ENCODE assay signal across 9 cellular contexts in the genomic region with DNA sequence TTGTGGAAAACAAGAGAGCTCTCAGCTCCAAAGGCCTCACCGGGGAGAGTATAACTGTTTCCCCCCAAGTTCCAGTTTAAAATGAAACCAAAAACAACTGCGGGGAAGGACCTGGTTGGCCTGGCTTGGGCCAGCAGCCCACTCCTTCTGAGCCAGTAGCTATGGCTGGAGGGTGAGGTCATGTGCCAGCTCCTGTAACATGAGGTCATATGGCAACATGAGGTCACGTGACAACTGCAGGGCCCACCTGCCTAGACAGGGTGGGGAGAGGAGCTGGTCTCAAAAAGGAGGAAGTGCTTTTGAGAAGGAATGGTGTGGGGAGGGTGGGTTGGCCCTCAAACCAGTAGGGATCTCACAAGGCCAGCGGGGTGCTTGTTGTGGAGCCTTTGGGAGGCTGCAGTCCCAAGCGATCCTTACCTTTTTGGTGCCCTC. TPM values are rescaled to one million over a fixed set of nuclear protein-coding genes. Genes with fewer than 3 reads are reported as not detected.
A peak's percentile ranks its signal among the peaks of the same experiment; 100 is the strongest.
DNase-seq lines count a peak whose midpoint lies in the region; ATAC-seq, FAIRE-seq and TF ChIP-seq lines count a peak whose summit lies in the region.
"Had no signal": no experiment of that assay in that cellular context is flagged by ENCODE, and none has a peak within 500 bp of the region (broad histone marks: within the 10 kb centered on the region; RNA-seq: fewer than 3 reads in every experiment).

No MANE protein-coding gene starts in this region.

- no peak overlapping the region for H3K23ac ChIP-seq in neuronal stem cell (ENCODE audit: low read depth, low read length, poor library complexity)

- no peaks in the 10 kb centered on the region for H3K27me3 Mint-ChIP-seq in T-helper 17 cell

- peak; percentile 79 for DNase-seq in GM13977 (ENCODE audit: low spot score)
- no peak for DNase-seq in T-helper 17 cell
- no peak for DNase-seq in neuronal stem cell (ENCODE audit: low spot score)
- DNase-seq in NCI-H1436 (lab: John Stamatoyannopoulos, UW) = no peak
- DNase-seq in central memory CD4-positive, alpha-beta T cell = no peak
- DNase-seq in OCI-M2 (lab: John Stamatoyannopoulos, UW; ENCODE audit: unreplicated experiment) = no peak
- DNase-seq in H54 (ENCODE audit: insufficient read length, low spot score) = no peak

- no peak overlapping the region for H3K4ac ChIP-seq in neuronal stem cell (ENCODE audit: low read length)

- peak overlapping the region; percentile 34 for H3K27ac Mint-ChIP-seq in T-helper 17 cell

- no peaks in the 10 kb centered on the region for H3K79me1 ChIP-seq in neuronal stem cell (ENCODE audit: low read depth, low read length)

- no peak overlapping the region for H3K27ac ChIP-seq in neuronal stem cell (replicated peaks; ENCODE audit: low read length)

- no peak overlapping the region for H2BK120ac ChIP-seq in neuronal stem cell (ENCODE audit: low read depth, low read length)

- H2BK15ac ChIP-seq in neuronal stem cell (ENCODE audit: low read length) = no peak overlapping the region

- peak; percentile 56 for ATAC-seq in HG02678 (IDR thresholded peaks at IDR 0.05; ENCODE audit: unreplicated experiment)
- ATAC-seq in T-helper 17 cell = peak; percentile 18

- no CpG with 5 or more reads among the region's 5 CpGs for WGBS in neuronal stem cell (ENCODE audit: extremely low coverage in 2 of 2, insufficient read length in 2 of 2, insufficient replicate concordance in 1 of 2), 2 donors

- H3K9me3 ChIP-seq in T-helper 17 cell (ENCODE audit: control insufficient read depth, low read length, poor library complexity, severe bottlenecking) (no peaks in the 10 kb centered on the region), neuronal stem cell (replicated peaks in 1 of 2; ENCODE audit: control insufficient read depth in 2 of 2, insufficient read depth in 1 of 2, low read depth in 1 of 2, low read length in 2 of 2) (no peaks in the 10 kb centered on the region)

- no peak overlapping the region for H2AK5ac ChIP-seq in neuronal stem cell (ENCODE audit: low read depth, low read length)

- TF ChIP-seq POLR2A in H54 (IDR thresholded peaks at IDR 0.05; ENCODE audit: low read depth, low read length) = no peak

- H3K4me2 ChIP-seq in neuronal stem cell (ENCODE audit: insufficient read depth, low read length, poor library complexity, severe bottlenecking) = no peak overlapping the region

- H4K91ac ChIP-seq in neuronal stem cell (ENCODE audit: low read depth, low read length, poor library complexity) = no peak overlapping the region

- in situ Hi-C loops in GM13977 (cut with MboI; ENCODE audit: low pct_unique_long_range_greater_than_20kb, low sequenced_read_pairs, unreplicated experiment) = no loop called here

- H3K36me3 ChIP-seq in neuronal stem cell (replicated peaks in 1 of 2; ENCODE audit: control insufficient read depth in 2 of 2, insufficient read depth in 2 of 2, low read length in 2 of 2) = no peaks in the 10 kb centered on the region

- no peak overlapping the region for H2BK12ac ChIP-seq in neuronal stem cell (ENCODE audit: low read length)

- H3K4me1 ChIP-seq in neuronal stem cell (ENCODE audit: control insufficient read depth in 2 of 2, insufficient read depth in 1 of 2, low read depth in 1 of 2, low read length in 2 of 2) = peaks cover 9 to 18% of the 10 kb centered on the region in 2 donors

- no peaks in the 10 kb centered on the region for H3K36me3 Mint-ChIP-seq in T-helper 17 cell (ENCODE audit: low read depth)

- H3K9ac ChIP-seq in neuronal stem cell (ENCODE audit: low read depth, low read length, poor library complexity) = no peak overlapping the region

- no peak overlapping the region for H3K4me3 ChIP-seq in neuronal stem cell (ENCODE audit: low read length in 2 of 2)

- TF ChIP-seq CTCF in GM13977 (IDR thresholded peaks at IDR 0.05; ENCODE audit: extremely low read depth, insufficient read depth, missing control alignments) = no peak

- H3K4me1 Mint-ChIP-seq in T-helper 17 cell = peaks cover 16% of the 10 kb centered on the region

- H3K27me3 ChIP-seq in neuronal stem cell (ENCODE audit: control insufficient read depth in 3 of 3, insufficient read depth in 3 of 3, low read depth in 1 of 3, low read length in 3 of 3) = peaks cover 0 to 7% (median 0%) of the 10 kb centered on the region in 3 experiments

- peak overlapping the region; percentile 68 for H2AFZ ChIP-seq in neuronal stem cell (ENCODE audit: low read length)

- FAIRE-seq in H54 (lab: Jason Lieb, UNC) = no peak
- FAIRE-seq: TTC549 had no signal

- H2BK5ac ChIP-seq in neuronal stem cell (ENCODE audit: low read length) = no peak overlapping the region

- no peak overlapping the region for H3K18ac ChIP-seq in neuronal stem cell (ENCODE audit: low read length)

- no peak overlapping the region for H4K8ac ChIP-seq in neuronal stem cell (ENCODE audit: low read depth, low read length)

- no peak overlapping the region for H3K14ac ChIP-seq in neuronal stem cell (ENCODE audit: low read length)

- H3K4me3 Mint-ChIP-seq in T-helper 17 cell = no peak overlapping the region

RNA-seq across cellular contexts. Expression of a gene that starts 29.3 kb away (rescaled TPM):
- total RNA-seq in T-helper 17 cell = not detected
- 41.7 TPM for polyA plus RNA-seq in neuronal stem cell (2013, experiment 1 of 2)
- 41.7 TPM for polyA plus RNA-seq in neuronal stem cell (2013, experiment 2 of 2)

RNA-seq across cellular contexts. Expression of a gene that starts 58.3 kb away (rescaled TPM):
- 10 to 100 TPM; 11.1 to 15.4 TPM for total RNA-seq in T-helper 17 cell
- 54.4 TPM for polyA plus RNA-seq in neuronal stem cell (2013, experiment 1 of 2)
- 56.1 TPM for polyA plus RNA-seq in neuronal stem cell (2013, experiment 2 of 2)
